8 cellular contexts compared by ENCODE assay signal in the genomic region with DNA sequence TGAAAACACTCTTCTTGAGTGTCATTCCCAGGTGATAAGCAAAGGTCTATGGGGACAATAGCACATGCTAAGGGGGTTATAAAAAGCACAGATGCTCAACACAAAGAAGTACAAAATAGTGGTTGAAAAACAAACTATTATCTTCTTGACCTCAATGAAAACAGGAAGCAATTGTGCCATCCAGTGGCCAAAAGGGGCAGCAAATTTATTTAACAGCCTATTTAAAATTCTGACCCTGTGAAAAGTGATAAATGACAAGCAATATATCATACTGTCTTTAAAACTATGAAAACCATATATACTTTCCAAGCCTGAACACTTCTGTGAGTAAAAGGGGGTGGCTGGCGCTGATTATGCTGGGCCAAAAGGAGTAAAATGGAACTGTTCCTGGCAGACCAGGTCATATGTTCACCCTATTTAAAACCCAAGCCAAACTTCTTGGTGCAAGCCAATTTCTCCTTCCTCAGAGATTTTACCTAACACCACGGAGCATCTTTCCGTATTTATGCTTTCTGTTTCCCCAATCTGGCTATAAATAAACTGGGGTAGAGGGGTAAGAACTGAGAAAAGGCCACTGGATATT. TPM values are rescaled to one million over a fixed set of nuclear protein-coding genes. Genes with fewer than 3 reads are reported as not detected.
DNase-seq lines count a peak whose midpoint lies in the region; ATAC-seq and TF ChIP-seq lines count a peak whose summit lies in the region.

No MANE protein-coding gene starts in this region.

- TF ChIP-seq CTCF in endothelial cell (IDR thresholded peaks at IDR 0.05; ENCODE audit: unreplicated experiment) (peak; percentile 60), nephron progenitor cell (IDR thresholded peaks at IDR 0.05) (peak; percentile 60)

- H3K27me3 Mint-ChIP-seq in endothelial cell (ENCODE audit: unreplicated experiment) = no peaks in the 10 kb centered on the region
- H3K27me3 Mint-ChIP-seq in nephron progenitor cell (ENCODE audit: low read depth, poor library complexity) = no peaks in the 10 kb centered on the region

- intact Hi-C loops in posterior vena cava (cut with DNase I) = no loop called here

- H3K27ac ChIP-seq in SJSA1 = no peak overlapping the region

- DNase-seq in activated gamma-delta T cell treated with Interleukin-2 at 50 U/mL for 16 hours = peak; percentile 10
- DNase-seq in activated gamma-delta T cell (lab: John Stamatoyannopoulos, UW) = no peak
- DNase-seq in KBM-7 = peak; percentile 47
- peak; percentile 25 to 40 for DNase-seq in SJSA1 (ENCODE audit: low read depth in 1 of 2, low spot score in 2 of 2)
- peak; percentile 30 for DNase-seq in endothelial cell (ENCODE audit: low spot score)
- peak; percentile 35 for DNase-seq in nephron progenitor cell
- no peak for DNase-seq in posterior vena cava (ENCODE audit: low spot score)

- H3K9me3 Mint-ChIP-seq in endothelial cell (ENCODE audit: unreplicated experiment) (no peaks in the 10 kb centered on the region), nephron progenitor cell (peaks cover 3% of the 10 kb centered on the region)

- peak overlapping the region; percentile 74 for H3K27ac Mint-ChIP-seq in endothelial cell (ENCODE audit: unreplicated experiment)
- peak overlapping the region; percentile 36 for H3K27ac Mint-ChIP-seq in nephron progenitor cell

- H3K4me3 Mint-ChIP-seq in endothelial cell (ENCODE audit: unreplicated experiment) (no peak overlapping the region), nephron progenitor cell (no peak overlapping the region)

- H3K4me1 Mint-ChIP-seq in endothelial cell (ENCODE audit: unreplicated experiment) (no peaks in the 10 kb centered on the region), nephron progenitor cell (no peaks in the 10 kb centered on the region)

- no peak for ATAC-seq in HG02885 (IDR thresholded peaks at IDR 0.05; ENCODE audit: poor library complexity, unreplicated experiment)

- H3K36me3 ChIP-seq in SJSA1 = peaks cover 47% of the 10 kb centered on the region

- H3K27me3 ChIP-seq in SJSA1 (replicated peaks) = no peaks in the 10 kb centered on the region

- H3K9me3 ChIP-seq in SJSA1 (replicated peaks) = no peaks in the 10 kb centered on the region

- no peaks in the 10 kb centered on the region for H3K4me1 ChIP-seq in SJSA1 (replicated peaks)

- peaks cover 3% of the 10 kb centered on the region for H3K36me3 Mint-ChIP-seq in endothelial cell (ENCODE audit: low read depth, unreplicated experiment)
- peaks cover 53% of the 10 kb centered on the region for H3K36me3 Mint-ChIP-seq in nephron progenitor cell (ENCODE audit: low read depth)

- in situ Hi-C loops in KBM-7 (cut with MboI; ENCODE audit: low pct_unique_long_range_greater_than_20kb, low sequenced_read_pairs) = no loop called here

- no peak overlapping the region for H3K4me3 ChIP-seq in SJSA1

RNA-seq across cellular contexts. Expression of a gene that starts 29.7 kb away (rescaled TPM):
- 25.7 and 25.8 TPM in 2 replicates for total RNA-seq in SJSA1 (2014; rRNA removed; shearing (Covaris generic))
- total RNA-seq in endothelial cell (ENCODE audit: unreplicated experiment) = 43.5 TPM
- 10 to 100 TPM in 1 of 2 donors, 1 to 10 TPM in 1; 9.9 to 11.2 TPM for total RNA-seq in posterior vena cava

Comparison
In these comparisons a context has a peak if more than half of its experiments do, and no peak if none do; other contexts are left out.
1. DNase-seq: peak in activated gamma-delta T cell treated with Interleukin-2 at 50 U/mL for 16 hours (single experiment), KBM-7 (single experiment), SJSA1 (2 of 2), endothelial cell (single experiment) and nephron progenitor cell (single experiment); none in activated gamma-delta T cell (single experiment) and posterior vena cava (single experiment).